Comparison of ENCODE assay signal across 13 cellular contexts in the genomic region with DNA sequence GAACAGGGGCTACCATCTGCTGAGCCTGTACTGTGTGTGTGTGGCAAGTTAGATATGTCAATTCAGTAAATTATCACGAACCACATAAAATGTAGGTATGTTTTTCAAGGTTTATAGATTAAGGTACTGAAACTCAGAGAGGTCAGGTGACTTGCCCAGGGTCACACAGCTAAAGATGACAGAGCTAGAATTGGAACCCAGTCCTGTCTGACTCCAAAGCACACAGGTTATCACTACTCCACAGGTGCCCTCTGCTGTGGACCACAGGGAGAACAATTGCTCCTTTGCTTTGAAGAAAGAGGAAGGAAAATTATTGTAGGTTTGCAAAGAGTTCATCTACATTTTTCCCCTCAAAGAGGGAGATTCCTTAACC.
DNase-seq lines count a peak whose midpoint lies in the region; ATAC-seq, FAIRE-seq and TF ChIP-seq lines count a peak whose summit lies in the region.
"Had no signal": no experiment of that assay in that cellular context is flagged by ENCODE, and none has a peak within 500 bp of the region (broad histone marks: within the 10 kb centered on the region; RNA-seq: fewer than 3 reads in every experiment).

No MANE protein-coding gene starts in this region.

- no peaks in the 10 kb centered on the region for H3K9me3 ChIP-seq in heart left ventricle
- H3K9me3 ChIP-seq in keratinocyte (ENCODE audit: control insufficient read depth, low read depth, low read length): no peaks in the 10 kb centered on the region
- no peaks in the 10 kb centered on the region for H3K9me3 ChIP-seq in tibial nerve
- H3K9me3 ChIP-seq in gastroesophageal sphincter: no peaks in the 10 kb centered on the region

- H3K9me1 ChIP-seq in keratinocyte (ENCODE audit: control insufficient read depth, extremely low read depth, insufficient read depth, low read length): no peaks in the 10 kb centered on the region

- H3K4me2 ChIP-seq in keratinocyte (ENCODE audit: control insufficient read depth, extremely low read depth, insufficient read depth, low read depth, low read length): peak overlapping the region; percentile 55

- no peaks in the 10 kb centered on the region for H3K36me3 ChIP-seq in heart left ventricle
- no peaks in the 10 kb centered on the region for H3K36me3 ChIP-seq in keratinocyte (ENCODE audit: control insufficient read depth in 2 of 2, extremely low read depth in 1 of 2, insufficient read depth in 2 of 2, low read length in 2 of 2)
- H3K36me3 ChIP-seq in tibial nerve: no peaks in the 10 kb centered on the region
- no peaks in the 10 kb centered on the region for H3K36me3 ChIP-seq in gastroesophageal sphincter

- dilution Hi-C loops in keratinocyte (cut with MboI; ENCODE audit: extremely low pct_ligation_motif_present, low sequenced_read_pairs): no loop called here

- H3K79me2 ChIP-seq in keratinocyte (ENCODE audit: control insufficient read depth, insufficient read depth, low read length): no peaks in the 10 kb centered on the region

- WGBS in heart left ventricle, 4 donors: 52 to 76% (median 73%) methylated on average over 1 of the region's 1 CpG
- WGBS in tibial nerve, 2 donors: 86 to 87% methylated on average over 1 of the region's 1 CpG
- 50% methylated on average over 1 of the region's 1 CpG for WGBS in gastroesophageal sphincter (ENCODE audit: low coverage in 1 of 2), 2 donors

- intact Hi-C loops in heart left ventricle (cut with DNase I): no loop called here
- intact Hi-C loops in cardiac septum (cut with DNase I): no loop called here

- H3K27me3 ChIP-seq in heart left ventricle: peaks cover 0 to 16% (median 0%) of the 10 kb centered on the region in 9 donors
- H3K27me3 ChIP-seq in keratinocyte (ENCODE audit: control insufficient read depth, extremely low read depth, insufficient read depth, low read length): no peaks in the 10 kb centered on the region
- H3K27me3 ChIP-seq in tibial nerve: no peaks in the 10 kb centered on the region
- peaks cover 14% of the 10 kb centered on the region for H3K27me3 ChIP-seq in gastroesophageal sphincter

- TF ChIP-seq CTCF in heart left ventricle (IDR thresholded peaks at IDR 0.05) (no peak), keratinocyte (optimal IDR thresholded peaks at IDR 0.05 in 1 of 3, IDR thresholded peaks at IDR 0.05 in 1 of 3, conservative IDR thresholded peaks at IDR 0.05 in 1 of 3; ENCODE audit: extremely low read depth in 1 of 3, insufficient read depth in 2 of 3, low read length in 3 of 3) (peak in 1 of 3 experiments; percentile 36), tibial nerve (IDR thresholded peaks at IDR 0.05) (no peak), gastroesophageal sphincter (IDR thresholded peaks at IDR 0.05) (no peak)

- peaks cover 0 to 12% (median 0%) of the 10 kb centered on the region in 12 donors for H3K4me1 ChIP-seq in heart left ventricle
- H3K4me1 ChIP-seq in keratinocyte (ENCODE audit: control insufficient read depth, extremely low read depth, insufficient read depth, low read length): peaks cover 6% of the 10 kb centered on the region
- H3K4me1 ChIP-seq in tibial nerve: peaks cover 0 to 46% (median 6%) of the 10 kb centered on the region in 4 donors
- H3K4me1 ChIP-seq in gastroesophageal sphincter: no peaks in the 10 kb centered on the region

- DNase-seq in heart left ventricle (no peak), cardiac septum (ENCODE audit: low spot score) (no peak), keratinocyte (ENCODE audit: low read depth, low spot score) (no peak), tibial nerve (ENCODE audit: low spot score in 2 of 2) (no peak), NCI-H1930 (lab: John Stamatoyannopoulos, UW) (no peak)
- DNase-seq: activated CD4-positive, CD25-positive, alpha-beta regulatory T cell; activated T-cell treated with anti-CD3 and anti-CD28 coated beads, Interleukin-2, amount 50 U/mL, for 48 hours; DMS79; erythroblast; MM.1S had no signal

- peak overlapping the region; percentile 24 for H2AFZ ChIP-seq in keratinocyte (ENCODE audit: control insufficient read depth, low read length)

- TF ChIP-seq EP300 in tibial nerve (IDR thresholded peaks at IDR 0.05) (no peak), gastroesophageal sphincter (IDR thresholded peaks at IDR 0.05) (no peak)

- FAIRE-seq in keratinocyte (lab: Jason Lieb, UNC): no peak

- no peak for TF ChIP-seq POLR2A in heart left ventricle (IDR thresholded peaks at IDR 0.05)
- no peak for TF ChIP-seq POLR2A in tibial nerve (IDR thresholded peaks at IDR 0.05)
- no peak for TF ChIP-seq POLR2A in gastroesophageal sphincter (IDR thresholded peaks at IDR 0.05)

- H3K27ac ChIP-seq in heart left ventricle (peak overlapping the region in 9 of 12 donors; percentile 1 to 69 (median 52)), angular gyrus (ENCODE audit: low read depth, low read length) (peak overlapping the region; percentile 70), keratinocyte (ENCODE audit: control insufficient read depth, insufficient read depth, low read length) (no peak overlapping the region), tibial nerve (peak overlapping the region; percentile 57 to 86 (median 76)), gastroesophageal sphincter (no peak overlapping the region)

- H3K9ac ChIP-seq in keratinocyte (ENCODE audit: control insufficient read depth, extremely low read depth, insufficient read depth, low read length): peak overlapping the region; percentile 4

- no peaks in the 10 kb centered on the region for H4K20me1 ChIP-seq in keratinocyte (ENCODE audit: control insufficient read depth, extremely low read depth, insufficient read depth, low read length)

- H3K4me3 ChIP-seq in heart left ventricle (peak overlapping the region in 1 of 12 donors; percentile 14), keratinocyte (ENCODE audit: control insufficient read depth in 2 of 3, extremely low read depth in 1 of 3, insufficient read depth in 2 of 3, low read depth in 1 of 3, low read length in 3 of 3) (peak overlapping the region in 1 of 3 experiments; percentile 6), tibial nerve (peak overlapping the region in 2 of 4 donors; percentile 1 to 40), gastroesophageal sphincter (no peak overlapping the region)

- ATAC-seq in heart left ventricle (no peak), gastroesophageal sphincter (no peak), HG02970 (IDR thresholded peaks at IDR 0.05; ENCODE audit: low FRiP score, unreplicated experiment) (no peak)

Comparison
In these comparisons a context has a peak if more than half of its experiments do, and no peak if none do; other contexts are left out.
1. H3K27ac ChIP-seq: peak in heart left ventricle (9 of 12), angular gyrus (single experiment) and tibial nerve (4 of 4); none in keratinocyte (single experiment) and gastroesophageal sphincter (0 of 4).